Comparison of ENCODE assay signal across 12 cellular contexts in genomic region chr1:15947382-15948090, GRCh38. TPM values are rescaled to one million over a fixed set of nuclear protein-coding genes. Genes with fewer than 3 reads are reported as not detected.
DNase-seq lines count a peak whose midpoint lies in the region; ATAC-seq and TF ChIP-seq lines count a peak whose summit lies in the region.
"Had no signal": no experiment of that assay in that cellular context is flagged by ENCODE, and none has a peak within 500 bp of the region (broad histone marks: within the 10 kb centered on the region; RNA-seq: fewer than 3 reads in every experiment).

No MANE protein-coding gene starts in this region.

- H4K20me1 ChIP-seq in GM23248 (ENCODE audit: insufficient read depth): no peaks in the 10 kb centered on the region

- CTCF ChIA-PET in activated CD4-positive, alpha-beta memory T cell treated with anti-CD3 and anti-CD28 coated beads for 36 hours (lab: Charles Lee): interaction anchor here (0.8 to 3.3 kb wide), 3 partner anchors 18 to 98 kb away, joined by 3 to 16 read pairs (median 3); no protein-coding TSS in a partner anchor

- H3K27ac ChIP-seq in GM23248 (peak overlapping the region; percentile 100), gastroesophageal sphincter (peak overlapping the region in 3 of 4 donors; percentile 89 to 99 (median 94))
- H3K27ac ChIP-seq: KMS-11 had no signal

- in situ Hi-C loops in GM23248 (cut with MboI): no loop called here
- in situ Hi-C loops in HAP-1 (cut with MboI; ENCODE audit: low sequenced_read_pairs): no loop called here

- H3K4me1 ChIP-seq in GM23248 (ENCODE audit: insufficient read depth): peaks cover 48% of the 10 kb centered on the region
- peaks cover 13 to 54% (median 33%) of the 10 kb centered on the region in 3 donors for H3K4me1 ChIP-seq in gastroesophageal sphincter
- H3K4me1 ChIP-seq in HAP-1: no peaks in the 10 kb centered on the region

- TF ChIP-seq EP300 in gastroesophageal sphincter (IDR thresholded peaks at IDR 0.05): no peak

- no peaks in the 10 kb centered on the region for H3K9me2 ChIP-seq in GM23248 (ENCODE audit: insufficient read depth)

- intact Hi-C loops in activated CD4-positive, alpha-beta memory T cell treated with anti-CD3 and anti-CD28 coated beads for 36 hours (cut with micrococcal nuclease): no loop called here

- H3K27ac Mint-ChIP-seq in activated CD4-positive, alpha-beta memory T cell treated with anti-CD3 and anti-CD28 coated beads for 36 hours: peak overlapping the region; percentile 93

- TF ChIP-seq CTCF in gastroesophageal sphincter (IDR thresholded peaks at IDR 0.05): no peak

- no peaks in the 10 kb centered on the region for H3K9me3 ChIP-seq in GM23248 (ENCODE audit: low read depth)
- no peaks in the 10 kb centered on the region for H3K9me3 ChIP-seq in gastroesophageal sphincter
- H3K9me3 ChIP-seq in HAP-1: no peaks in the 10 kb centered on the region
- H3K9me3 ChIP-seq: psoas muscle had no signal

- H3K9me3 Mint-ChIP-seq in activated CD4-positive, alpha-beta memory T cell treated with anti-CD3 and anti-CD28 coated beads for 36 hours: no peaks in the 10 kb centered on the region

- peak overlapping the region; percentile 54 for H3K4me3 Mint-ChIP-seq in activated CD4-positive, alpha-beta memory T cell treated with anti-CD3 and anti-CD28 coated beads for 36 hours

- no peak for ATAC-seq in gastroesophageal sphincter
- ATAC-seq in stimulated activated naive CD8-positive, alpha-beta T cell treated with anti-CD3 and anti-CD28 coated beads, Interleukin-15, Interleukin-2, amounts not matched to agents 100 U/mL and 50 U/mL, for 24 hours: peak; percentile 2
- ATAC-seq: psoas muscle had no signal

- H2AFZ ChIP-seq in GM23248: no peak overlapping the region

- no peak for DNase-seq in GM23248
- DNase-seq in activated CD4-positive, alpha-beta memory T cell treated with anti-CD3 and anti-CD28 coated beads for 36 hours: no peak
- DNase-seq in stimulated activated naive CD8-positive, alpha-beta T cell treated with anti-CD3 and anti-CD28 coated beads, Interleukin-15, Interleukin-2, amounts not matched to agents 100 U/mL and 50 U/mL, for 24 hours: no peak
- no peak for DNase-seq in NCI-H1417 treated with DMSO at 0.1 percent for 48 hours (lab: John Stamatoyannopoulos, UW)
- no peak for DNase-seq in HAP-1 (ENCODE audit: low spot score in 2 of 2)
- no peak for DNase-seq in NCI-H748 (lab: John Stamatoyannopoulos, UW; ENCODE audit: unreplicated experiment)
- no peak for DNase-seq in HuH-7.5 (ENCODE audit: low spot score)
- DNase-seq: activated CD4-positive, CD25-positive, alpha-beta regulatory T cell treated with anti-CD3 and anti-CD28 coated beads, Interleukin-2, amount 50 U/mL, for 72 hours; NCI-H345; psoas muscle had no signal

- no peak overlapping the region for H3K4me3 ChIP-seq in GM23248
- no peak overlapping the region for H3K4me3 ChIP-seq in gastroesophageal sphincter
- H3K4me3 ChIP-seq in HAP-1: no peak overlapping the region
- H3K4me3 ChIP-seq: psoas muscle had no signal

- no peaks in the 10 kb centered on the region for H3K27me3 Mint-ChIP-seq in activated CD4-positive, alpha-beta memory T cell treated with anti-CD3 and anti-CD28 coated beads for 36 hours

- no peak for TF ChIP-seq POLR2A in gastroesophageal sphincter (IDR thresholded peaks at IDR 0.05)

- H3K36me3 ChIP-seq in GM23248 (ENCODE audit: low read depth) (peaks cover 8% of the 10 kb centered on the region; the same call in 1 of the 2 replicates), gastroesophageal sphincter (peaks cover 0 to 58% of the 10 kb centered on the region in 2 donors), HAP-1 (replicated peaks) (peaks cover 37% of the 10 kb centered on the region)

- H3K27me3 ChIP-seq in GM23248 (replicated peaks; ENCODE audit: insufficient read depth): no peaks in the 10 kb centered on the region
- H3K27me3 ChIP-seq in gastroesophageal sphincter: no peaks in the 10 kb centered on the region
- no peaks in the 10 kb centered on the region for H3K27me3 ChIP-seq in HAP-1 (ENCODE audit: low read depth)

- no peak overlapping the region for H3K4me2 ChIP-seq in GM23248 (ENCODE audit: unreplicated experiment)
- H3K4me2 ChIP-seq: KMS-11 had no signal

- POLR2A ChIA-PET in activated CD4-positive, alpha-beta memory T cell treated with anti-CD3 and anti-CD28 coated beads for 36 hours (lab: Charles Lee): interaction anchor here (0.8 to 6.7 kb wide), 4 partner anchors 12 to 100 kb away, joined by 3 to 95 read pairs (median 34); partner anchors contain the start of genes SPEN and ZBTB17

- peak overlapping the region; percentile 96; the same call in 1 of the 2 replicates for H3K9ac ChIP-seq in GM23248
- H3K9ac ChIP-seq: KMS-11 had no signal

- peaks cover 39% of the 10 kb centered on the region for H3F3A ChIP-seq in GM23248 (ENCODE audit: insufficient read depth)

- H3K79me2 ChIP-seq in GM23248 (ENCODE audit: insufficient read depth): peaks cover 59% of the 10 kb centered on the region

- peaks cover 56% of the 10 kb centered on the region for H3K4me1 Mint-ChIP-seq in activated CD4-positive, alpha-beta memory T cell treated with anti-CD3 and anti-CD28 coated beads for 36 hours (ENCODE audit: low read depth)

- 92 to 98% methylated on average over 10 of the region's 10 CpGs for WGBS in GM23248 (ENCODE audit: low coverage in 1 of 2, low lambda C conversion rate in 2 of 2, missing lambda C conversion rate in 2 of 2), 2 experiments
- 93 to 100% methylated on average over 4 of the region's 10 CpGs for WGBS in gastroesophageal sphincter (ENCODE audit: low coverage in 1 of 2), 2 donors

- peaks cover 36% of the 10 kb centered on the region for H3K36me3 Mint-ChIP-seq in activated CD4-positive, alpha-beta memory T cell treated with anti-CD3 and anti-CD28 coated beads for 36 hours

RNA-seq across cellular contexts. Expression of gene ZBTB17, which starts 28.4 kb away (rescaled TPM):
- total RNA-seq in GM23248 (2014; rRNA removed; shearing (Covaris generic)): 33.2 and 50.7 TPM in 2 replicates
- 20.5 and 25.1 TPM in 2 replicates for polyA plus RNA-seq in GM23248 (2016; fragmentation: Nextera tagmentation; extraction: Ambion mirVana)
- total RNA-seq in activated CD4-positive, alpha-beta memory T cell treated with anti-CD3 and anti-CD28 coated beads for 36 hours: 10 to 100 TPM; 52.7 to 58.8 TPM
- 10 to 100 TPM; 24.0 to 65.7 (median 29.0) TPM for total RNA-seq in gastroesophageal sphincter

RNA-seq across cellular contexts. Expression of gene SRARP, which starts 56.5 kb away (rescaled TPM):
- not detected in 2 replicates for total RNA-seq in GM23248 (2014; rRNA removed; shearing (Covaris generic))
- polyA plus RNA-seq in GM23248 (2016; fragmentation: Nextera tagmentation; extraction: Ambion mirVana): not detected in 2 replicates
- not detected for total RNA-seq in activated CD4-positive, alpha-beta memory T cell treated with anti-CD3 and anti-CD28 coated beads for 36 hours
- total RNA-seq in gastroesophageal sphincter: not detected
